Comparison of ENCODE assay signal across 2 cellular contexts in genomic region chr10:19699299-19699698, GRCh38.
TF ChIP-seq lines count a peak whose summit lies in the region.

No MANE protein-coding gene starts in this region.

TF ChIP-seq in HEK293, 187 proteins besides CTCF, POLR2A, EP300 and RAD21 (continued from another document):
- TF ChIP-seq OSR2 (tag by site-specific recombination; IDR thresholded peaks at IDR 0.05) (no peak), ATF2 (tag by site-specific recombination; IDR thresholded peaks at IDR 0.05; ENCODE audit: low read depth) (no peak)

TF ChIP-seq in H1, 55 proteins besides CTCF, POLR2A, EP300 and RAD21 (continued from another document):
- no peak for TF ChIP-seq EZH2 (IDR thresholded peaks at IDR 0.05; ENCODE audit: low read depth, low read length, severe bottlenecking)
- TF ChIP-seq SIX5 (IDR thresholded peaks at IDR 0.05; ENCODE audit: low read depth, low read length), result no peak
- TF ChIP-seq ASH2L (IDR thresholded peaks at IDR 0.05; ENCODE audit: low read length), result no peak
- no peak for TF ChIP-seq YY1 (IDR thresholded peaks at IDR 0.05; ENCODE audit: low read depth, low read length)
- TF ChIP-seq KDM5A (IDR thresholded peaks at IDR 0.05; ENCODE audit: low read length), result no peak
- no peak for TF ChIP-seq CEBPB (IDR thresholded peaks at IDR 0.05; ENCODE audit: low read depth, low read length)
- no peak for TF ChIP-seq CREB1 (IDR thresholded peaks at IDR 0.05)
- no peak for TF ChIP-seq FOSL1 (IDR thresholded peaks at IDR 0.05; ENCODE audit: insufficient read depth, low read depth, low read length)
- no peak for TF ChIP-seq MAFK (IDR thresholded peaks at IDR 0.05; ENCODE audit: low read depth, low read length)
- TF ChIP-seq POLR2AphosphoS5 (IDR thresholded peaks at IDR 0.05; ENCODE audit: low read depth, low read length), result no peak
- TF ChIP-seq KDM4A (IDR thresholded peaks at IDR 0.05; ENCODE audit: low read depth, low read length, severe bottlenecking), result no peak
- TF ChIP-seq SAP30 (IDR thresholded peaks at IDR 0.05; ENCODE audit: insufficient read depth, insufficient replicate concordance, low read length), result no peak
- no peak for TF ChIP-seq PHF8 (conservative IDR thresholded peaks at IDR 0.05; ENCODE audit: low read depth, low read length)
- no peak for TF ChIP-seq ATF2 (IDR thresholded peaks at IDR 0.05; ENCODE audit: low read length)
